9 cellular contexts compared by ENCODE assay signal in the genomic region with DNA sequence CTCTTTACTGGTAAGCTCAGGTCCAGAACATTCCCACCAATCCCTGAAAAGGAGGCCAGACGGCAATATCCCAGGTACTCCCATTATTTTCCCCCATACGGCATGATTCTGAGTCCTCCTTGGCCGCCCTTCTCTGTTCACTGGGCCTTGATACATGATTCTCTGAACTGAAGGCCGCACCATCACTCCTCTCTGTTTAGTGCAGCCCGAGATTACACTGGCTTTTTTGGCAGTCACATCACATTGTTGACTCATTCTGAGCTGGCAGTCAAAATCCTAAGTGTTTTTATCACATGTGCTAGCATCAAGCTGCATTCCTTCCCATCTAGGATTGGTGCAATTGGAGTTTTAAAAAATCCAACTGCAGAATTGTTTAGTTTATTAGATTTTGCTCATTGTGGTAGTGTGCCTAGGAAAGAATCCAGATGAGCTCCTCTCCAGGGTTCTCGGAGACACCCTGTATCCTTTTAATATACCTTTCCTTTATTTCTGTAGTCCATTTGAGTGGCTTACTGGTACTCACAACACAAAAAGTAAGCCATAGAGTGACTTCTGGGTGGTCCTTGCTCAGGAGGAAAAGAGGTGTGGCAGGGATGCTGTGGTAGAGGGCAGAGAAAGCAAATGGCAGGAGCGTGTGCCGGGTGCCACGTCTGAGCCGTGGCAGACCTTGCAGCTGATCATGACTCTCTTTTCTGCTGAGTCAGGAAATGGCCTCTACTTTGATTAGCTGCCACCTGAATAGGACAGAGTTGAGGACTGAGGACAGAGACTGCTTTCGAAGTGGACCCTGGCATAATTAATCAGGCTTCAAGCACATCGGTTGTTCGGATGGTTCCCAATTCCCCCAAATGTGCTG.
DNase-seq lines count a peak whose midpoint lies in the region; ATAC-seq, FAIRE-seq and TF ChIP-seq lines count a peak whose summit lies in the region.
"Had no signal": no experiment of that assay in that cellular context is flagged by ENCODE, and none has a peak within 500 bp of the region (broad histone marks: within the 10 kb centered on the region; RNA-seq: fewer than 3 reads in every experiment).

No MANE protein-coding gene starts in this region.

- no peaks in the 10 kb centered on the region for H4K20me1 ChIP-seq in MM.1S (ENCODE audit: insufficient read depth, low read length)

- H3K27ac ChIP-seq in pancreas (no peak overlapping the region), MM.1S (ENCODE audit: low read length) (no peak overlapping the region)

- H3K9me3 ChIP-seq in pancreas (no peaks in the 10 kb centered on the region), MM.1S (replicated peaks; ENCODE audit: insufficient read depth, low read length) (no peaks in the 10 kb centered on the region)

- DNase-seq in Ammon's horn (ENCODE audit: low spot score) (peak; percentile 74), RCC 7860 (ENCODE audit: low spot score) (peak; percentile 81), fibroblast of pulmonary artery (ENCODE audit: low read depth) (peak; percentile 95), pancreas (no peak), HEK293T (ENCODE audit: extremely low spot score) (no peak), LoVo (ENCODE audit: low spot score) (no peak), MM.1S (no peak)
- DNase-seq in stimulated activated CD4-positive, alpha-beta T cell treated with anti-CD3 and anti-CD28 coated beads, Interleukin-4, amount 100 ng/mL, for 1 hour: no peak
- DNase-seq: activated CD4-positive, alpha-beta T cell treated with anti-CD3 and anti-CD28 coated beads, Interleukin-2, amount 50 U/mL, for 1 hour had no signal

- WGBS in pancreas, 2 donors: 70 to 73% methylated on average over 13 of the region's 13 CpGs

- no peaks in the 10 kb centered on the region for H3K4me1 ChIP-seq in pancreas
- H3K4me1 ChIP-seq in MM.1S (ENCODE audit: low read length): peaks cover 6% of the 10 kb centered on the region

- CTCF ChIA-PET in HEK293T (lab: Yijun Ruan, JAX): interaction anchor here (1.3 kb wide), 1 partner anchor 512 kb away, joined by 3 read pairs; no protein-coding TSS in a partner anchor

- H3F3A ChIP-seq in MM.1S (ENCODE audit: insufficient read depth, low read length): no peaks in the 10 kb centered on the region

- no peak overlapping the region for H3K9ac ChIP-seq in MM.1S (ENCODE audit: low read length)

- ATAC-seq in pancreas: peak in 3 of 4 donors; percentile 54 to 73 (median 61)

- H3K79me2 ChIP-seq in MM.1S (ENCODE audit: low read length): no peaks in the 10 kb centered on the region

- FAIRE-seq in RCC 7860 (lab: Jason Lieb, UNC) (peak; percentile 92), pancreas (lab: Jason Lieb, UNC) (no peak)

- H3K27me3 ChIP-seq in pancreas: no peaks in the 10 kb centered on the region
- no peaks in the 10 kb centered on the region for H3K27me3 ChIP-seq in MM.1S (replicated peaks; ENCODE audit: insufficient read depth, low read length)

- no peaks in the 10 kb centered on the region for H3K36me3 ChIP-seq in pancreas
- H3K36me3 ChIP-seq in MM.1S (replicated peaks; ENCODE audit: insufficient read depth, low read length): no peaks in the 10 kb centered on the region

- H3K4me3 ChIP-seq in fibroblast of pulmonary artery (replicated peaks; ENCODE audit: low read depth, low read length) (no peak overlapping the region), pancreas (no peak overlapping the region), MM.1S (ENCODE audit: low read length) (no peak overlapping the region)

- no peak for TF ChIP-seq CTCF in fibroblast of pulmonary artery (IDR thresholded peaks at IDR 0.05; ENCODE audit: low read length, missing control alignments)
- no peak for TF ChIP-seq CTCF in pancreas (IDR thresholded peaks at IDR 0.05)
- no peak for TF ChIP-seq CTCF in MM.1S (IDR thresholded peaks at IDR 0.05; ENCODE audit: low read length)

- POLR2A ChIA-PET in HEK293T (lab: Yijun Ruan, JAX): no interaction called here

- intact Hi-C loops in pancreas (cut with DNase I): no loop called here

- no peaks in the 10 kb centered on the region for H3K9me2 ChIP-seq in MM.1S (replicated peaks; ENCODE audit: insufficient read depth, low read length)

- no peak overlapping the region for H3K4me2 ChIP-seq in MM.1S (ENCODE audit: low read depth, low read length)

- H2AFZ ChIP-seq in MM.1S (ENCODE audit: low read length): no peak overlapping the region

TF ChIP-seq in HEK293T, 16 proteins besides CTCF, POLR2A, EP300 and RAD21:
- no peak for TF ChIP-seq BHLHE40 (IDR thresholded peaks at IDR 0.05; ENCODE audit: borderline replicate concordance)
- TF ChIP-seq NFRKB (IDR thresholded peaks at IDR 0.05): no peak
- no peak for TF ChIP-seq ZNF384 (IDR thresholded peaks at IDR 0.05)
- TF ChIP-seq, protein P1, sequence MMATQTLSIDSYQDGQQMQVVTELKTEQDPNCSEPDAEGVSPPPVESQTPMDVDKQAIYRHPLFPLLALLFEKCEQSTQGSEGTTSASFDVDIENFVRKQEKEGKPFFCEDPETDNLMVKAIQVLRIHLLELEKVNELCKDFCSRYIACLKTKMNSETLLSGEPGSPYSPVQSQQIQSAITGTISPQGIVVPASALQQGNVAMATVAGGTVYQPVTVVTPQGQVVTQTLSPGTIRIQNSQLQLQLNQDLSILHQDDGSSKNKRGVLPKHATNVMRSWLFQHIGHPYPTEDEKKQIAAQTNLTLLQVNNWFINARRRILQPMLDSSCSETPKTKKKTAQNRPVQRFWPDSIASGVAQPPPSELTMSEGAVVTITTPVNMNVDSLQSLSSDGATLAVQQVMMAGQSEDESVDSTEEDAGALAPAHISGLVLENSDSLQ (IDR thresholded peaks at IDR 0.05): no peak
- no peak for TF ChIP-seq L3MBTL2 (conservative IDR thresholded peaks at IDR 0.05)
- TF ChIP-seq HDGF (IDR thresholded peaks at IDR 0.05; ENCODE audit: borderline replicate concordance): no peak
- no peak for TF ChIP-seq TARDBP (IDR thresholded peaks at IDR 0.05)
- no peak for TF ChIP-seq FOXA1 (IDR thresholded peaks at IDR 0.05)
- TF ChIP-seq FOXM1 (IDR thresholded peaks at IDR 0.05; ENCODE audit: borderline replicate concordance): no peak
- TF ChIP-seq LEF1 (IDR thresholded peaks at IDR 0.05; ENCODE audit: borderline replicate concordance): no peak
- no peak for TF ChIP-seq CTBP1 (IDR thresholded peaks at IDR 0.05; ENCODE audit: borderline replicate concordance)
- no peak for TF ChIP-seq ARNT (IDR thresholded peaks at IDR 0.05)
- no peak for TF ChIP-seq FOXK2 (IDR thresholded peaks at IDR 0.05)
- TF ChIP-seq SUZ12 (IDR thresholded peaks at IDR 0.05): no peak
- TF ChIP-seq ELF4 (IDR thresholded peaks at IDR 0.05): no peak
- TF ChIP-seq SP1 (IDR thresholded peaks at IDR 0.05): no peak

Comparison
In these comparisons a context has a peak if more than half of its experiments do, and no peak if none do; other contexts are left out.
1. DNase-seq: peak in Ammon's horn (single experiment), RCC 7860 (single experiment) and fibroblast of pulmonary artery (single experiment); none in pancreas (0 of 6), HEK293T (single experiment), LoVo (single experiment), MM.1S (single experiment) and stimulated activated CD4-positive, alpha-beta T cell treated with anti-CD3 and anti-CD28 coated beads, Interleukin-4, amount 100 ng/mL, for 1 hour (single experiment).